In the genomic region with DNA sequence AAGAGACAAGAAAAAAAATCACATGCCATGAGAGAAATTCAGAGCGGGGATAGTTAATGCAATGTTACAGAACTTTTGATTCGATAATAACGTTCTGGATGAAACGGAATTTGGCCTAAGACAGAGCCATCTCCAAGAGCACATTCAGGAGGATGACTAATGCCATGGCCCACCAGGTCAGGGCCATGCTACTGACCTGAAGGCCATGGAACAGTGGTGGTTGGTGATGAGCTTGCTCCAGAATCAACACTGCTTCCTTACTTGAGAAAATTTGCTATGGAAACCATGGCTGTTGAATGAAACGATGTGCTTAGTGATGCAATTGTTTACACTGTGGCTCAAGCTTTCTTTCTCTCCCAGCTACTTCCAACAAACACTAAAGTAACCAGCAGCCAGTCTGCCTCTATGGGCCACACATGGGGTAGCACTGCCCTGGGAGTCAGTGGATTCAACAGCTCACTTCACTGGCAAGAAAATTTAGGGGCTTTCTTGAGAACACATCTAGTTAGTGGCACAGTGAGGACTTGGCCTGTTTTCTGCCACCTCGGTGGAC, we compare ENCODE assay signal across 23 cellular contexts.
A peak's percentile ranks its signal among the peaks of the same experiment; 100 is the strongest.
DNase-seq lines count a peak whose midpoint lies in the region; ATAC-seq, FAIRE-seq and TF ChIP-seq lines count a peak whose summit lies in the region.
"Had no signal": no experiment of that assay in that cellular context is flagged by ENCODE, and none has a peak within 500 bp of the region (broad histone marks: within the 10 kb centered on the region; RNA-seq: fewer than 3 reads in every experiment).

No MANE protein-coding gene starts in this region.

- POLR2A ChIA-PET in HepG2 (lab: Yijun Ruan, JAX) = no interaction called here
- POLR2A ChIA-PET in CD4-positive, alpha-beta memory T cell (lab: Charles Lee; ENCODE audit: partially characterized antibody) = no interaction called here

- peaks cover 88% of the 10 kb centered on the region for H3K9me3 ChIP-seq in HepG2 (ENCODE audit: low read length)
- no peaks in the 10 kb centered on the region for H3K9me3 ChIP-seq in right lobe of liver
- peaks cover 5% of the 10 kb centered on the region; the same call in 1 of the 2 replicates for H3K9me3 ChIP-seq in Karpas-422 (ENCODE audit: low read length)
- H3K9me3 ChIP-seq in CD4-positive, alpha-beta memory T cell (ENCODE audit: control insufficient read depth in 1 of 2, low read length in 2 of 2) = no peaks in the 10 kb centered on the region
- H3K9me3 ChIP-seq: left lung had no signal

- H3K27me3 Mint-ChIP-seq in activated T-cell treated with anti-CD3 and anti-CD28 coated beads, Interleukin-2, amount 50 U/mL, for 72 hours (ENCODE audit: low read depth) = no peaks in the 10 kb centered on the region
- no peaks in the 10 kb centered on the region for H3K27me3 Mint-ChIP-seq in CD4-positive, alpha-beta memory T cell
- H3K27me3 Mint-ChIP-seq: activated CD4-positive, alpha-beta T cell treated with anti-CD3 and anti-CD28 coated beads, Interleukin-2, amount 10 ng/mL, durations not matched to agents 7 days and 5 days had no signal

- DNase-seq in HepG2 (ENCODE audit: low spot score) (no peak), right lobe of liver (no peak), NCI-H2196 (lab: John Stamatoyannopoulos, UW; ENCODE audit: unreplicated experiment) (peak; percentile 34), fibroblast of peridontal ligament (ENCODE audit: extremely low read depth) (peak; percentile 2), frontal cortex (ENCODE audit: low spot score in 2 of 2) (no peak), Karpas-422 (no peak)
- DNase-seq in activated T-cell treated with anti-CD3 and anti-CD28 coated beads, Interleukin-2, amount 50 U/mL, for 72 hours = no peak
- no peak for DNase-seq in CD4-positive, alpha-beta memory T cell
- DNase-seq: activated CD4-positive, alpha-beta T cell treated with anti-CD3 and anti-CD28 coated beads, Interleukin-2, amount 10 ng/mL, durations not matched to agents 7 days and 5 days; activated CD8-positive, alpha-beta memory T cell treated with anti-CD3 and anti-CD28 coated beads, Interleukin-2, amount 50 U/mL, for 4 hours; activated gamma-delta T cell; central memory CD4-positive, alpha-beta T cell; DMS79; Kasumi-1; left lung; NCI-H1105 treated with DMSO at 0.1 percent for 48 hours; NCI-H2171 treated with DMSO at 0.1 percent for 48 hours; nucleus accumbens; RPMI8226; SW 1271 had no signal

- H3K27ac ChIP-seq in HepG2 (ENCODE audit: extremely low read length, insufficient read depth, low read length) (no peak overlapping the region), right lobe of liver (no peak overlapping the region), Karpas-422 (ENCODE audit: low read length) (no peak overlapping the region)
- H3K27ac ChIP-seq in CD4-positive, alpha-beta memory T cell (ENCODE audit: low read depth, low read length) = no peak overlapping the region
- H3K27ac ChIP-seq: C4-2B, left lung had no signal

- CTCF ChIA-PET in HepG2 (lab: Yijun Ruan, JAX; ENCODE audit: low intra/inter-chr PET ratio, low total read pairs) = no interaction called here
- CTCF ChIA-PET in CD4-positive, alpha-beta memory T cell (lab: Charles Lee; ENCODE audit: partially characterized antibody) = no interaction called here

- FAIRE-seq in HepG2 (lab: Jason Lieb, UNC) (no peak), frontal cortex (lab: Jason Lieb, UNC) (no peak)
- FAIRE-seq: urothelium cell line had no signal

- intact Hi-C loops in HepG2 (cut with micrococcal nuclease; ENCODE audit: unreplicated experiment) (no loop called here), right lobe of liver (cut with DNase I) (no loop called here)
- intact Hi-C loops in CD4-positive, alpha-beta memory T cell (cut with micrococcal nuclease) = no loop called here

- no peaks in the 10 kb centered on the region for H4K20me1 ChIP-seq in HepG2 (ENCODE audit: insufficient read depth, low read length)
- no peaks in the 10 kb centered on the region for H4K20me1 ChIP-seq in Karpas-422 (ENCODE audit: insufficient read depth, low read depth, low read length)

- peaks cover 0 to 5% of the 10 kb centered on the region in 2 donors for H3K9me3 Mint-ChIP-seq in activated T-cell treated with anti-CD3 and anti-CD28 coated beads, Interleukin-2, amount 50 U/mL, for 72 hours
- H3K9me3 Mint-ChIP-seq in CD4-positive, alpha-beta memory T cell = peaks cover 0 to 5% (median 3%) of the 10 kb centered on the region in 8 donors

- TF ChIP-seq CTCF in HepG2 (CRISPR knock-in tag; IDR thresholded peaks at IDR 0.05) (no peak), right lobe of liver (IDR thresholded peaks at IDR 0.05) (no peak)

- H3K4me3 Mint-ChIP-seq in activated T-cell treated with anti-CD3 and anti-CD28 coated beads, Interleukin-2, amount 50 U/mL, for 72 hours = no peak overlapping the region
- H3K4me3 Mint-ChIP-seq in CD4-positive, alpha-beta memory T cell = no peak overlapping the region
- H3K4me3 Mint-ChIP-seq: activated CD4-positive, alpha-beta T cell treated with anti-CD3 and anti-CD28 coated beads, Interleukin-2, amount 10 ng/mL, durations not matched to agents 7 days and 5 days had no signal

- no peak overlapping the region for H3K27ac Mint-ChIP-seq in activated T-cell treated with anti-CD3 and anti-CD28 coated beads, Interleukin-2, amount 50 U/mL, for 72 hours
- no peak overlapping the region for H3K27ac Mint-ChIP-seq in CD4-positive, alpha-beta memory T cell
- H3K27ac Mint-ChIP-seq: activated CD4-positive, alpha-beta T cell treated with anti-CD3 and anti-CD28 coated beads, Interleukin-2, amount 10 ng/mL, durations not matched to agents 7 days and 5 days had no signal

- H2AFZ ChIP-seq in HepG2 (ENCODE audit: low read length) (no peak overlapping the region), Karpas-422 (ENCODE audit: low read length) (no peak overlapping the region)

- H3K9ac ChIP-seq in HepG2 (ENCODE audit: insufficient read depth, low read depth, low read length) = no peak overlapping the region
- H3K9ac ChIP-seq in Karpas-422 (ENCODE audit: low read length) = no peak overlapping the region

- no peaks in the 10 kb centered on the region for H3K36me3 ChIP-seq in HepG2 (replicated peaks in 1 of 2; ENCODE audit: control insufficient read depth in 1 of 2, insufficient read depth in 2 of 2, low read length in 2 of 2)
- no peaks in the 10 kb centered on the region for H3K36me3 ChIP-seq in right lobe of liver
- H3K36me3 ChIP-seq in Karpas-422 (ENCODE audit: insufficient read depth, low read length) = no peaks in the 10 kb centered on the region
- no peaks in the 10 kb centered on the region for H3K36me3 ChIP-seq in CD4-positive, alpha-beta memory T cell (ENCODE audit: insufficient read depth, low read length)
- H3K36me3 ChIP-seq: left lung had no signal

- in situ Hi-C loops in HepG2 (cut with HindIII; ENCODE audit: extremely low pct_ligation_motif_present, low pct_unique_long_range_greater_than_20kb) = no loop called here

- H3K4me2 ChIP-seq in HepG2 (ENCODE audit: low read depth, low read length) (no peak overlapping the region), Karpas-422 (ENCODE audit: low read depth, low read length, poor library complexity, severe bottlenecking) (no peak overlapping the region)

- 11% methylated on average over 6 of the region's 6 CpGs for WGBS in HepG2 (ENCODE audit: low lambda C conversion rate)
- WGBS in right lobe of liver (ENCODE audit: insufficient coverage, low coverage, low lambda C conversion rate, missing lambda C conversion rate) = 57% methylated on average over 5 of the region's 6 CpGs

- H3K9me2 ChIP-seq in Karpas-422 (replicated peaks; ENCODE audit: insufficient read depth, low read length) = no peaks in the 10 kb centered on the region

- BruUV-seq in HepG2 (replicated peaks; lab: Mats Ljungman, UMichigan) = no TSS peak

- no peaks in the 10 kb centered on the region for H3K4me1 Mint-ChIP-seq in activated T-cell treated with anti-CD3 and anti-CD28 coated beads, Interleukin-2, amount 50 U/mL, for 72 hours (ENCODE audit: low read depth)
- H3K4me1 Mint-ChIP-seq in CD4-positive, alpha-beta memory T cell = no peaks in the 10 kb centered on the region
- H3K4me1 Mint-ChIP-seq: activated CD4-positive, alpha-beta T cell treated with anti-CD3 and anti-CD28 coated beads, Interleukin-2, amount 10 ng/mL, durations not matched to agents 7 days and 5 days had no signal

- TF ChIP-seq RAD21 in HepG2 (CRISPR knock-in tag; IDR thresholded peaks at IDR 0.05) = no peak

- H3K27me3 ChIP-seq in HepG2 (ENCODE audit: control insufficient read depth in 1 of 2, insufficient read depth in 2 of 2, low read length in 2 of 2) (no peaks in the 10 kb centered on the region), right lobe of liver (no peaks in the 10 kb centered on the region), Karpas-422 (ENCODE audit: low read length) (no peaks in the 10 kb centered on the region)
- H3K27me3 ChIP-seq in CD4-positive, alpha-beta memory T cell (ENCODE audit: insufficient read depth, low read length) = no peaks in the 10 kb centered on the region
- H3K27me3 ChIP-seq: left lung had no signal

- H3K4me1 ChIP-seq in HepG2 (ENCODE audit: insufficient read depth, low read length) (no peaks in the 10 kb centered on the region), right lobe of liver (no peaks in the 10 kb centered on the region), Karpas-422 (ENCODE audit: low read length) (no peaks in the 10 kb centered on the region)
- no peaks in the 10 kb centered on the region for H3K4me1 ChIP-seq in CD4-positive, alpha-beta memory T cell (ENCODE audit: insufficient read depth, low read length)
- H3K4me1 ChIP-seq: left lung had no signal

- TF ChIP-seq EP300 in HepG2 (IDR thresholded peaks at IDR 0.05; ENCODE audit: low read depth in 2 of 2, low read length in 2 of 2) (no peak), HepG2 (CRISPR knock-in tag; IDR thresholded peaks at IDR 0.05; ENCODE audit: borderline replicate concordance) (no peak)

- H3K36me3 Mint-ChIP-seq in activated T-cell treated with anti-CD3 and anti-CD28 coated beads, Interleukin-2, amount 50 U/mL, for 72 hours (ENCODE audit: insufficient read depth in 2 of 2) = no peaks in the 10 kb centered on the region
- no peaks in the 10 kb centered on the region for H3K36me3 Mint-ChIP-seq in CD4-positive, alpha-beta memory T cell

- no peaks in the 10 kb centered on the region for H3K79me2 ChIP-seq in HepG2 (ENCODE audit: insufficient read depth, low read length)
- H3K79me2 ChIP-seq in Karpas-422 (ENCODE audit: low read length) = no peaks in the 10 kb centered on the region

- ATAC-seq in HepG2 (no peak), right lobe of liver (no peak)
- ATAC-seq in activated T-cell treated with anti-CD3 and anti-CD28 coated beads, Interleukin-2, amount 50 U/mL, for 72 hours (replicated peaks in 1 of 2) = no peak
- ATAC-seq: esophagus mucosa, left lung had no signal

- TF ChIP-seq POLR2A in HepG2 (IDR thresholded peaks at IDR 0.05; ENCODE audit: insufficient read depth in 1 of 2, low read depth in 2 of 2, low read length in 2 of 2) (no peak), right lobe of liver (IDR thresholded peaks at IDR 0.05) (no peak)

- H3K4me3 ChIP-seq in HepG2 (replicated peaks in 1 of 3; ENCODE audit: insufficient read depth in 1 of 3, low read depth in 2 of 3, low read length in 3 of 3) (no peak overlapping the region), right lobe of liver (no peak overlapping the region), Karpas-422 (ENCODE audit: low read length) (no peak overlapping the region)
- no peak overlapping the region for H3K4me3 ChIP-seq in CD4-positive, alpha-beta memory T cell (ENCODE audit: low read length in 2 of 2)
- H3K4me3 ChIP-seq: left lung had no signal

TF ChIP-seq in HepG2, 621 proteins besides CTCF, POLR2A, EP300 and RAD21 (continues in another document):
- no peak for TF ChIP-seq NFKBIZ (CRISPR knock-in tag; IDR thresholded peaks at IDR 0.05)

Comparison
In these comparisons a context has a peak if more than half of its experiments do, and no peak if none do; other contexts are left out.
1. DNase-seq: peak in NCI-H2196 (single experiment) and fibroblast of peridontal ligament (single experiment); none in HepG2 (single experiment), right lobe of liver (0 of 3), activated T-cell treated with anti-CD3 and anti-CD28 coated beads, Interleukin-2, amount 50 U/mL, for 72 hours (0 of 2), frontal cortex (0 of 2), Karpas-422 (single experiment) and CD4-positive, alpha-beta memory T cell (0 of 5).